Comparison of ENCODE assay signal across 24 cellular contexts in the genomic region with DNA sequence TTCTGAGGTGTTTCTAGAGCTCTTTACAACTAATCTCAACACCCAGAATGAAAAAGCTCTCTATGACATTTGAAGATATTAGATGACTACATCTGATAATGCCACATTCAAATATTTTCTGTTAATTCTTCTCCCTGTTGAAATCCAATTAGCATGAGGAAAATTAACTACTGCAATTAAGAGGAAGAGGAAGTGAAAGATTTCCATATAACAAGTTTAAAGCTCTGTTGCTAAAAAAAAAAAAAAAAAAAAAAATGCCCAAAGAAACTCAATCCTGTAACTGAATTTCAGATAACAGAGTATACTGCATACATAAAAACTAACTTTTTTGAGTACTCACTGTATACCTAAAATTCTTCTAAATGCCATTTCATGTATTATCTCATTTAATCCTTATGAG.
"Had no signal": no experiment of that assay in that cellular context is flagged by ENCODE, and none has a peak within 500 bp of the region (broad histone marks: within the 10 kb centered on the region; RNA-seq: fewer than 3 reads in every experiment).

No MANE protein-coding gene starts in this region.

- H3K36me3 ChIP-seq: esophagus squamous epithelium, heart right ventricle, lower lobe of right lung, neural progenitor cell, prostate gland, right atrium auricular region, sigmoid colon, stomach, thyroid gland, vagina had no signal

- ATAC-seq: effector memory CD8-positive, alpha-beta T cell; heart right ventricle; left ventricle myocardium superior; lower lobe of right lung; naive thymus-derived CD4-positive, alpha-beta T cell; stimulated activated effector memory CD8-positive, alpha-beta T cell treated with anti-CD3 and anti-CD28 coated beads, Interleukin-12 subunit alpha, Interleukin-12 subunit beta, amount 100 ng/mL, for 72 hours had no signal

- H3K9ac ChIP-seq: neural progenitor cell had no signal

- H3K9me3 ChIP-seq: esophagus squamous epithelium, heart right ventricle, lower lobe of right lung, prostate gland, right atrium auricular region, sigmoid colon, stomach, thyroid gland, vagina had no signal

- H3K27me3 ChIP-seq: esophagus squamous epithelium, heart right ventricle, neural progenitor cell, right atrium auricular region, sigmoid colon, stomach, thyroid gland, vagina had no signal

- H3K4me1 ChIP-seq: prostate gland, vagina had no signal

- DNase-seq: effector memory CD8-positive, alpha-beta T cell; esophagus squamous epithelium; foreskin melanocyte; glutamatergic neuron; heart right ventricle; hypothalamus; immature natural killer cell; left ventricle myocardium superior; lower lobe of right lung; midbrain; naive thymus-derived CD4-positive, alpha-beta T cell; sigmoid colon; stimulated activated CD4-positive, alpha-beta T cell treated with anti-CD3 and anti-CD28 coated beads, Interleukin-2, amount 100 ng/mL, for 24 hours; stimulated activated CD4-positive, alpha-beta T cell treated with anti-CD3 and anti-CD28 coated beads, Interleukin-4, amount 100 ng/mL, for 24 hours; stimulated activated naive CD4-positive, alpha-beta T cell treated with Interleukin-2 at 50 U/mL for 16 hours; stomach; thyroid gland; trophoblast cell had no signal

- H3K4me3 ChIP-seq: coronary artery, esophagus squamous epithelium, heart right ventricle, lower lobe of right lung, neural progenitor cell, prostate gland, right atrium auricular region, sigmoid colon, stomach, thyroid gland, vagina had no signal

- H3K4me2 ChIP-seq: neural progenitor cell had no signal

- H3K27ac ChIP-seq: coronary artery, esophagus squamous epithelium, lower lobe of right lung, neural progenitor cell, prostate gland, right atrium auricular region, sigmoid colon, stomach, thyroid gland, vagina had no signal
